Comparison of ENCODE assay signal across 25 cellular contexts in the genomic region with DNA sequence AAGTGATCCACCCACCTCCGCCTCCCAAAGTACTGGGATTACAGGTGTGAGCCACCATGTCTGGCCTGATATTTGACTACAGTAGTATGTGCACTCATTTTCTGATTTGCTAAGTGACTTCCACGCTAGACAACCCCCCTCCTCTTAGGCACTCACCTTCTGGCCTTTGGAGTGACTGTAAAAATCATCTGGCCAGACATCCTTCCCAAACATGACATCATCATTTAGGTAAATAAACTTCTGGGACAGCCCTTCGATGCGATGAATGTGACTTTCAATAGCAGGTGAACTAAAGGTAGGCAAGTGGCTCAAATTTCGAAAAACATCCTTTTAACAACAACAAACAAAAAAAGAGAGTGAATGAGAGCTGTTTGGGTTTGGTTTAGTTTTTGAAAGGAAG. TPM values are rescaled to one million over a fixed set of nuclear protein-coding genes. Genes with fewer than 3 reads are reported as not detected.
"Had no signal": no experiment of that assay in that cellular context is flagged by ENCODE, and none has a peak within 500 bp of the region (broad histone marks: within the 10 kb centered on the region; RNA-seq: fewer than 3 reads in every experiment).

No MANE protein-coding gene starts in this region.

- H3K27me3 ChIP-seq: body of pancreas, cardiac muscle cell, esophagus squamous epithelium, gastroesophageal sphincter, heart left ventricle, neural progenitor cell, uterus had no signal

- DNase-seq: activated B cell treated with CpG ODN at 0.5 μM for 24 hours; activated CD4-positive, alpha-beta T cell treated with anti-CD3 and anti-CD28 coated beads for 4 hours; activated CD4-positive, alpha-beta T cell treated with anti-CD3 and anti-CD28 coated beads, Interleukin-2, amount 50 U/mL, for 48 hours; activated CD8-positive, alpha-beta memory T cell treated with anti-CD3 and anti-CD28 coated beads, Interleukin-2, amount 50 U/mL, for 48 hours; activated naive CD4-positive, alpha-beta T cell treated with Interleukin-2 at 50 U/mL for 16 hours; activated T-cell treated with anti-CD3 and anti-CD28 coated beads, Interleukin-2, amount 50 U/mL, for 4 hours; anterior cingulate cortex; body of pancreas; cortex of kidney; endodermal cell; esophagus squamous epithelium; heart left ventricle; left ventricle myocardium superior; mammary epithelial cell; naive thymus-derived CD8-positive, alpha-beta T cell; stimulated activated CD4-positive, alpha-beta T cell treated with anti-CD3 and anti-CD28 coated beads, Interleukin-2, amount 100 ng/mL, for 48 hours; stimulated activated CD8-positive, alpha-beta memory T cell treated with anti-CD3 and anti-CD28 coated beads, Interleukin-4, amount 100 ng/mL, for 48 hours; stimulated activated naive B cell treated with anti-CD40 and anti-IgM and Interleukin-4, amounts not matched to agents 10 μg/mL and 1 μg/mL and 100 μg/mL, for 72 hours; trophoblast cell; uterus had no signal

- H3K27ac Mint-ChIP-seq: activated B cell treated with CpG ODN at 0.5 μM for 24 hours; endodermal cell; mesothelial cell of epicardium; neural progenitor cell; progenitor cell of endocrine pancreas; stimulated activated naive B cell treated with anti-CD40 and anti-IgM and Interleukin-4, amounts not matched to agents 10 μg/mL and 1 μg/mL and 100 μg/mL, for 72 hours had no signal

- H3K9me3 Mint-ChIP-seq: activated B cell treated with CpG ODN at 0.5 μM for 24 hours; activated T-cell treated with anti-CD3 and anti-CD28 coated beads, Interleukin-2, amount 50 U/mL, for 4 hours; endodermal cell; mesothelial cell of epicardium; naive thymus-derived CD8-positive, alpha-beta T cell; neural progenitor cell; stimulated activated naive B cell treated with anti-CD40 and anti-IgM and Interleukin-4, amounts not matched to agents 10 μg/mL and 1 μg/mL and 100 μg/mL, for 72 hours had no signal

- H3K4me1 Mint-ChIP-seq: activated B cell treated with CpG ODN at 0.5 μM for 24 hours, neural progenitor cell had no signal

- H3K4me1 ChIP-seq: body of pancreas, neural progenitor cell, uterus had no signal

- H3K36me3 ChIP-seq: cardiac muscle cell, neural progenitor cell, uterus had no signal

- H3K27me3 Mint-ChIP-seq: activated B cell treated with CpG ODN at 0.5 μM for 24 hours; naive thymus-derived CD8-positive, alpha-beta T cell; progenitor cell of endocrine pancreas; stimulated activated naive B cell treated with anti-CD40 and anti-IgM and Interleukin-4, amounts not matched to agents 10 μg/mL and 1 μg/mL and 100 μg/mL, for 72 hours had no signal

- H3K4me3 Mint-ChIP-seq: activated B cell treated with CpG ODN at 0.5 μM for 24 hours; activated T-cell treated with anti-CD3 and anti-CD28 coated beads, Interleukin-2, amount 50 U/mL, for 4 hours; endodermal cell; mesothelial cell of epicardium; naive thymus-derived CD8-positive, alpha-beta T cell; neural progenitor cell; stimulated activated naive B cell treated with anti-CD40 and anti-IgM and Interleukin-4, amounts not matched to agents 10 μg/mL and 1 μg/mL and 100 μg/mL, for 72 hours had no signal

- H3K4me3 ChIP-seq: body of pancreas, cardiac muscle cell, esophagus squamous epithelium, gastroesophageal sphincter, heart left ventricle, neural progenitor cell, uterus had no signal

- H3K9me3 ChIP-seq: body of pancreas, esophagus squamous epithelium, gastroesophageal sphincter, heart left ventricle, uterus had no signal

- H3K36me3 Mint-ChIP-seq: neural progenitor cell had no signal

RNA-seq across cellular contexts. Expression of gene SYCP3, which starts 30.6 kb away (rescaled TPM):
- total RNA-seq: cardiac muscle cell, endodermal cell, heart left ventricle, left ventricle myocardium superior, progenitor cell of endocrine pancreas had no signal
